Comparison of ENCODE assay signal across 1 cellular context in genomic region chr1:40341509-40342380, GRCh38.
TF ChIP-seq lines count a peak whose summit lies in the region.

No MANE protein-coding gene starts in this region.

TF ChIP-seq in K562, 482 proteins besides CTCF, POLR2A, EP300 and RAD21:
- TF ChIP-seq JUN (IDR thresholded peaks at IDR 0.05; ENCODE audit: borderline replicate concordance, low read depth, low read length) (0 out of 2 replicates have a peak, but pooled peaks have one; percentile 10), JUN (CRISPR knock-in tag; IDR thresholded peaks at IDR 0.05; ENCODE audit: borderline replicate concordance) (no peak), ZNF696 (CRISPR knock-in tag; conservative IDR thresholded peaks at IDR 0.05) (no peak), DPF2 (IDR thresholded peaks at IDR 0.05) (0 out of 2 replicates have a peak, but pooled peaks have one; percentile 28), ZNF707 (CRISPR knock-in tag; conservative IDR thresholded peaks at IDR 0.05) (no peak), GABPB1 (CRISPR knock-in tag; IDR thresholded peaks at IDR 0.05) (0 out of 2 replicates have a peak, but pooled peaks have one; percentile 20), ZNF121 (CRISPR knock-in tag; conservative IDR thresholded peaks at IDR 0.05) (peak; percentile 69), HLTF (IDR thresholded peaks at IDR 0.05) (peak; percentile 22; the same call in 1 of the 2 replicates), NBN (IDR thresholded peaks at IDR 0.05; ENCODE audit: low read depth) (0 out of 2 replicates have a peak, but pooled peaks have one; percentile 45), FOXK1 (CRISPR knock-in tag; IDR thresholded peaks at IDR 0.05; ENCODE audit: borderline replicate concordance) (no peak), SUPT5H (IDR thresholded peaks at IDR 0.05) (no peak), ZNF324 (CRISPR knock-in tag; IDR thresholded peaks at IDR 0.05) (no peak), L3MBTL2 (IDR thresholded peaks at IDR 0.05) (peak; percentile 58), ZNF561 (CRISPR knock-in tag; conservative IDR thresholded peaks at IDR 0.05) (no peak), POLR2AphosphoS2 (IDR thresholded peaks at IDR 0.05; ENCODE audit: low read length) (no peak), ZNF384 (IDR thresholded peaks at IDR 0.05; ENCODE audit: low read depth, low read length) (peak; percentile 37; the same call in 1 of the 2 replicates), GATA2 (CRISPR knock-in tag; IDR thresholded peaks at IDR 0.05) (0 out of 2 replicates have a peak, but pooled peaks have one; percentile 17), GTF2E2 (tag; IDR thresholded peaks at IDR 0.05) (no peak), PML (IDR thresholded peaks at IDR 0.05; ENCODE audit: low read length) (no peak), CEBPG (CRISPR knock-in tag; IDR thresholded peaks at IDR 0.05) (peak; percentile 69), CEBPG (tag; conservative IDR thresholded peaks at IDR 0.05 in 1 of 2, IDR thresholded peaks at IDR 0.05 in 1 of 2) (peak in 1 of 2 experiments; percentile 59; a peak in 2 of 4 replicates), MEF2A (IDR thresholded peaks at IDR 0.05; ENCODE audit: control insufficient read depth, low read depth, low read length) (peak; percentile 25; the same call in 1 of the 2 replicates), ZNF175 (CRISPR knock-in tag; IDR thresholded peaks at IDR 0.05; ENCODE audit: low read depth) (0 out of 2 replicates have a peak, but pooled peaks have one; percentile 32), BRF1 (IDR thresholded peaks at IDR 0.05; ENCODE audit: borderline replicate concordance, extremely low read depth, insufficient read length) (no peak), BCOR (IDR thresholded peaks at IDR 0.05) (0 out of 2 replicates have a peak, but pooled peaks have one; percentile 16), HIVEP1 (CRISPR knock-in tag; IDR thresholded peaks at IDR 0.05) (no peak), ARID1B (IDR thresholded peaks at IDR 0.05) (peak; percentile 10; the same call in 1 of the 2 replicates), NR2C2 (CRISPR knock-in tag; IDR thresholded peaks at IDR 0.05) (no peak), NR2C2 (tag; IDR thresholded peaks at IDR 0.05) (0 out of 2 replicates have a peak, but pooled peaks have one; percentile 41), TRIM28 (IDR thresholded peaks at IDR 0.05) (0 out of 2 replicates have a peak, but pooled peaks have one; percentile 52), ATF1 (CRISPR knock-in tag; IDR thresholded peaks at IDR 0.05) (no peak), ATF1 (tag; IDR thresholded peaks at IDR 0.05) (no peak), CBX3 (IDR thresholded peaks at IDR 0.05; ENCODE audit: borderline replicate concordance in 1 of 2, low read length in 2 of 2) (peak in 1 of 2 experiments; percentile 40; a peak in 1 of 3 replicates)
- TF ChIP-seq, protein P1, sequence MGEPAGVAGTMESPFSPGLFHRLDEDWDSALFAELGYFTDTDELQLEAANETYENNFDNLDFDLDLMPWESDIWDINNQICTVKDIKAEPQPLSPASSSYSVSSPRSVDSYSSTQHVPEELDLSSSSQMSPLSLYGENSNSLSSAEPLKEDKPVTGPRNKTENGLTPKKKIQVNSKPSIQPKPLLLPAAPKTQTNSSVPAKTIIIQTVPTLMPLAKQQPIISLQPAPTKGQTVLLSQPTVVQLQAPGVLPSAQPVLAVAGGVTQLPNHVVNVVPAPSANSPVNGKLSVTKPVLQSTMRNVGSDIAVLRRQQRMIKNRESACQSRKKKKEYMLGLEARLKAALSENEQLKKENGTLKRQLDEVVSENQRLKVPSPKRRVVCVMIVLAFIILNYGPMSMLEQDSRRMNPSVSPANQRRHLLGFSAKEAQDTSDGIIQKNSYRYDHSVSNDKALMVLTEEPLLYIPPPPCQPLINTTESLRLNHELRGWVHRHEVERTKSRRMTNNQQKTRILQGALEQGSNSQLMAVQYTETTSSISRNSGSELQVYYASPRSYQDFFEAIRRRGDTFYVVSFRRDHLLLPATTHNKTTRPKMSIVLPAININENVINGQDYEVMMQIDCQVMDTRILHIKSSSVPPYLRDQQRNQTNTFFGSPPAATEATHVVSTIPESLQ (CRISPR knock-in tag; IDR thresholded peaks at IDR 0.05), result no peak
- TF ChIP-seq, protein P2, sequence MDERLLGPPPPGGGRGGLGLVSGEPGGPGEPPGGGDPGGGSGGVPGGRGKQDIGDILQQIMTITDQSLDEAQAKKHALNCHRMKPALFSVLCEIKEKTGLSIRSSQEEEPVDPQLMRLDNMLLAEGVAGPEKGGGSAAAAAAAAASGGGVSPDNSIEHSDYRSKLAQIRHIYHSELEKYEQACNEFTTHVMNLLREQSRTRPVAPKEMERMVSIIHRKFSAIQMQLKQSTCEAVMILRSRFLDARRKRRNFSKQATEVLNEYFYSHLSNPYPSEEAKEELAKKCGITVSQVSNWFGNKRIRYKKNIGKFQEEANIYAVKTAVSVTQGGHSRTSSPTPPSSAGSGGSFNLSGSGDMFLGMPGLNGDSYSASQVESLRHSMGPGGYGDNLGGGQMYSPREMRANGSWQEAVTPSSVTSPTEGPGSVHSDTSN (CRISPR knock-in tag; IDR thresholded peaks at IDR 0.05; ENCODE audit: low read depth), result no peak
- TF ChIP-seq, protein P2 (tag; conservative IDR thresholded peaks at IDR 0.05; ENCODE audit: low read depth), result no peak
